In the genomic region with DNA sequence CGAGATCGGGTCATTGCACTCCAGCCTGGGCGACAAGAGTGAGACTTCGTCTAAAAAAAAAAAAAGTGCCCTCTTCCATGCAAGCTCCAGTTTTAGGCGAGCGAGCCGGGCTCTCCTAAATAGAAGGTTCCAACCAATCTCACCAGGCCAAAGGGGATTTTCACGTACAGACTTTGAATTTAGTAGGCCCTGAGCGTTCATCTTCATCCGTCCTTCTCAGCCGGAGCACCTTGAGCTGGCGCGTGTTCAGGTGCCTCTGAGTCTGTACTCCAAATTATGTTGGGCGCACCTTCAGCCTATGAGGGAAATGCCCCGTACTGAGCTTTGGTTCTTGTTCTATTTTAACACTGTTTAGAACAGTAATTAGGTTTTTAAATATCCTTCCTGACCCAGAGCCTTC, we compare ENCODE assay signal across 10 cellular contexts. TPM values are rescaled to one million over a fixed set of nuclear protein-coding genes. Genes with fewer than 3 reads are reported as not detected.
A peak's percentile ranks its signal among the peaks of the same experiment; 100 is the strongest.
DNase-seq lines count a peak whose midpoint lies in the region; ATAC-seq and TF ChIP-seq lines count a peak whose summit lies in the region.
"Had no signal": no experiment of that assay in that cellular context is flagged by ENCODE, and none has a peak within 500 bp of the region (broad histone marks: within the 10 kb centered on the region; RNA-seq: fewer than 3 reads in every experiment).

No MANE protein-coding gene starts in this region.

- POLR2A ChIA-PET in WTC11 (lab: Charles Lee), result interaction anchor here (1.3 to 1.7 kb wide), 3 partner anchors 14 to 133 kb away, joined by 8 to 16 read pairs (median 12); a partner anchor contains a TSS

- H3K27ac ChIP-seq in subcutaneous abdominal adipose tissue (ENCODE audit: low read depth, low read length), result peak overlapping the region; percentile 92

- ATAC-seq in WTC11, result no peak

- H3K27ac Mint-ChIP-seq in activated CD4-positive, alpha-beta T cell treated with anti-CD3 and anti-CD28 coated beads, Interleukin-2, amount 10 ng/mL, durations not matched to agents 24 days and 14 days, result peak overlapping the region; percentile 99
- no peak overlapping the region for H3K27ac Mint-ChIP-seq in WTC11
- peak overlapping the region; percentile 84 to 100 (median 94) for H3K27ac Mint-ChIP-seq in immature natural killer cell
- H3K27ac Mint-ChIP-seq: nephron progenitor cell had no signal

- peaks cover 0 to 38% (median 31%) of the 10 kb centered on the region in 5 donors for H3K4me1 ChIP-seq in subcutaneous abdominal adipose tissue (ENCODE audit: control insufficient read depth in 5 of 5, insufficient read depth in 5 of 5, low read length in 5 of 5)

- intact Hi-C loops in activated CD4-positive, alpha-beta T cell treated with anti-CD3 and anti-CD28 coated beads, Interleukin-2, amount 10 ng/mL, durations not matched to agents 24 days and 14 days (cut with micrococcal nuclease), result no loop called here

- H3K4me1 Mint-ChIP-seq in activated CD4-positive, alpha-beta T cell treated with anti-CD3 and anti-CD28 coated beads, Interleukin-2, amount 10 ng/mL, durations not matched to agents 24 days and 14 days, result peaks cover 65% of the 10 kb centered on the region
- H3K4me1 Mint-ChIP-seq in WTC11 (peaks cover 17% of the 10 kb centered on the region), immature natural killer cell (peaks cover 77 to 92% of the 10 kb centered on the region in 2 donors)

- H3K36me3 Mint-ChIP-seq in activated CD4-positive, alpha-beta T cell treated with anti-CD3 and anti-CD28 coated beads, Interleukin-2, amount 10 ng/mL, durations not matched to agents 24 days and 14 days (ENCODE audit: low read depth), result peaks cover 79% of the 10 kb centered on the region
- peaks cover 19% of the 10 kb centered on the region for H3K36me3 Mint-ChIP-seq in WTC11
- peaks cover 22 to 53% (median 44%) of the 10 kb centered on the region in 3 donors for H3K36me3 Mint-ChIP-seq in immature natural killer cell

- H3K4me3 Mint-ChIP-seq in activated CD4-positive, alpha-beta T cell treated with anti-CD3 and anti-CD28 coated beads, Interleukin-2, amount 10 ng/mL, durations not matched to agents 24 days and 14 days, result no peak overlapping the region
- H3K4me3 Mint-ChIP-seq in WTC11 (no peak overlapping the region), immature natural killer cell (no peak overlapping the region)

- no peak overlapping the region for H3K4me3 ChIP-seq in subcutaneous abdominal adipose tissue (ENCODE audit: low read depth in 1 of 5, low read length in 5 of 5)

- H3K9me3 Mint-ChIP-seq in activated CD4-positive, alpha-beta T cell treated with anti-CD3 and anti-CD28 coated beads, Interleukin-2, amount 10 ng/mL, durations not matched to agents 24 days and 14 days, result no peaks in the 10 kb centered on the region
- H3K9me3 Mint-ChIP-seq in WTC11, result no peaks in the 10 kb centered on the region
- H3K9me3 Mint-ChIP-seq in immature natural killer cell, result no peaks in the 10 kb centered on the region

- H3K27me3 Mint-ChIP-seq in activated CD4-positive, alpha-beta T cell treated with anti-CD3 and anti-CD28 coated beads, Interleukin-2, amount 10 ng/mL, durations not matched to agents 24 days and 14 days, result no peaks in the 10 kb centered on the region
- H3K27me3 Mint-ChIP-seq in WTC11 (ENCODE audit: low read depth) (peaks cover 65% of the 10 kb centered on the region), immature natural killer cell (ENCODE audit: low read depth in 3 of 3) (peaks cover 10 to 19% (median 15%) of the 10 kb centered on the region in 3 donors)

- H3K27me3 ChIP-seq in subcutaneous abdominal adipose tissue (ENCODE audit: control insufficient read depth in 5 of 5, insufficient read depth in 4 of 5, low read length in 5 of 5), result no peaks in the 10 kb centered on the region

- peaks cover 4 to 46% (median 25%) of the 10 kb centered on the region in 5 donors for H3K36me3 ChIP-seq in subcutaneous abdominal adipose tissue (ENCODE audit: control insufficient read depth in 5 of 5, insufficient read depth in 5 of 5, low read length in 5 of 5)
- H3K36me3 ChIP-seq: WERI-Rb-1 had no signal

- peak; percentile 58 for DNase-seq in activated CD4-positive, alpha-beta T cell treated with anti-CD3 and anti-CD28 coated beads, Interleukin-2, amount 10 ng/mL, durations not matched to agents 24 days and 14 days
- no peak for DNase-seq in activated CD4-positive, alpha-beta T cell treated with anti-CD3 and anti-CD28 coated beads for 1 hour
- DNase-seq in WTC11 (ENCODE audit: low spot score) (no peak), immature natural killer cell (no peak), NCI-H1694 (lab: John Stamatoyannopoulos, UW) (no peak), EL (no peak)
- no peak for DNase-seq in central memory CD4-positive, alpha-beta T cell

- no peak overlapping the region for H3K9ac ChIP-seq in subcutaneous abdominal adipose tissue (ENCODE audit: low read length in 5 of 5)

- no peak for TF ChIP-seq CTCF in WTC11 (IDR thresholded peaks at IDR 0.05)

- CTCF ChIA-PET in WTC11 (lab: Charles Lee), result interaction anchor here (1.1 to 3.9 kb wide), 12 partner anchors 12 to 145 kb away, joined by 3 to 291 read pairs (median 16); a partner anchor contains a TSS

- no peaks in the 10 kb centered on the region for H3K9me3 ChIP-seq in subcutaneous abdominal adipose tissue (ENCODE audit: control insufficient read depth in 5 of 5, low read length in 5 of 5)

TF ChIP-seq in WTC11, 78 proteins besides CTCF, POLR2A, EP300 and RAD21:
- TF ChIP-seq FOXP1 (CRISPR knock-in tag; IDR thresholded peaks at IDR 0.05; ENCODE audit: borderline replicate concordance) (no peak), ATF1 (CRISPR knock-in tag; IDR thresholded peaks at IDR 0.05) (no peak), JUN (CRISPR knock-in tag; IDR thresholded peaks at IDR 0.05) (no peak)
- TF ChIP-seq, protein P1, sequence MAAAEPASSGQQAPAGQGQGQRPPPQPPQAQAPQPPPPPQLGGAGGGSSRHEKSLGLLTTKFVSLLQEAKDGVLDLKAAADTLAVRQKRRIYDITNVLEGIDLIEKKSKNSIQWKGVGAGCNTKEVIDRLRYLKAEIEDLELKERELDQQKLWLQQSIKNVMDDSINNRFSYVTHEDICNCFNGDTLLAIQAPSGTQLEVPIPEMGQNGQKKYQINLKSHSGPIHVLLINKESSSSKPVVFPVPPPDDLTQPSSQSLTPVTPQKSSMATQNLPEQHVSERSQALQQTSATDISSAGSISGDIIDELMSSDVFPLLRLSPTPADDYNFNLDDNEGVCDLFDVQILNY (CRISPR knock-in tag; IDR thresholded peaks at IDR 0.05), result 0 out of 2 replicates have a peak, but pooled peaks have one; percentile 6
- TF ChIP-seq, protein P2, sequence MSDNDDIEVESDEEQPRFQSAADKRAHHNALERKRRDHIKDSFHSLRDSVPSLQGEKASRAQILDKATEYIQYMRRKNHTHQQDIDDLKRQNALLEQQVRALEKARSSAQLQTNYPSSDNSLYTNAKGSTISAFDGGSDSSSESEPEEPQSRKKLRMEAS (CRISPR knock-in tag; IDR thresholded peaks at IDR 0.05), result no peak

RNA-seq across cellular contexts. Expression of a gene that starts 0.8 kb away (rescaled TPM):
- total RNA-seq in activated CD4-positive, alpha-beta T cell treated with anti-CD3 and anti-CD28 coated beads, Interleukin-2, amount 10 ng/mL, durations not matched to agents 24 days and 14 days, result 152 and 163 TPM in 2 replicates
- 14.7 to 23.0 TPM (median 16.5 TPM) in 3 replicates for total RNA-seq in WTC11 (2021)
- 10 to 100 TPM; 16.9 to 67.6 (median 30.4) TPM for polyA plus RNA-seq in immature natural killer cell

RNA-seq across cellular contexts. Expression of a gene that starts 4.5 kb away (rescaled TPM):
- 342 and 353 TPM in 2 replicates for total RNA-seq in activated CD4-positive, alpha-beta T cell treated with anti-CD3 and anti-CD28 coated beads, Interleukin-2, amount 10 ng/mL, durations not matched to agents 24 days and 14 days
- total RNA-seq in WTC11 (2021), result 13.8 to 22.0 TPM (median 19.4 TPM) in 3 replicates
- polyA plus RNA-seq in immature natural killer cell, result 100 to 1,000 TPM; 495 to 696 (median 528) TPM

RNA-seq across cellular contexts. Expression of a gene that starts 14.1 kb away (rescaled TPM):
- total RNA-seq in activated CD4-positive, alpha-beta T cell treated with anti-CD3 and anti-CD28 coated beads, Interleukin-2, amount 10 ng/mL, durations not matched to agents 24 days and 14 days, result 275 and 283 TPM in 2 replicates
- 13.6 to 15.9 TPM (median 15.7 TPM) in 3 replicates for total RNA-seq in WTC11 (2021)
- polyA plus RNA-seq in immature natural killer cell, result 100 to 1,000 TPM; 310 to 465 (median 439) TPM

RNA-seq across cellular contexts. Expression of a gene that starts 14.6 kb away (rescaled TPM):
- 249 and 257 TPM in 2 replicates for total RNA-seq in activated CD4-positive, alpha-beta T cell treated with anti-CD3 and anti-CD28 coated beads, Interleukin-2, amount 10 ng/mL, durations not matched to agents 24 days and 14 days
- total RNA-seq in WTC11 (2021), result 1.8 to 4.3 TPM (median 4.0 TPM) in 3 replicates
- polyA plus RNA-seq in immature natural killer cell, result 1,000 to 10,000 TPM in 1 of 3 donors, 100 to 1,000 TPM in 2; 694 to 1,190 (median 822) TPM

RNA-seq across cellular contexts. Expression of a gene that starts 22.6 kb away (rescaled TPM):
- total RNA-seq in activated CD4-positive, alpha-beta T cell treated with anti-CD3 and anti-CD28 coated beads, Interleukin-2, amount 10 ng/mL, durations not matched to agents 24 days and 14 days, result 2.8 and 4.2 TPM in 2 replicates
- 0.15 to 0.55 TPM (median 0.46 TPM) in 3 replicates for total RNA-seq in WTC11 (2021)
- polyA plus RNA-seq in immature natural killer cell, result 1 to 10 TPM in 2 of 3 donors, under 1 TPM in 1; 0.45 to 6.6 (median 4.8) TPM

Comparison
In these comparisons a context has a peak if more than half of its experiments do, and no peak if none do; other contexts are left out.
1. RNA of a gene that starts 4.5 kb away (total RNA-seq): 342 to 353 TPM in activated CD4-positive, alpha-beta T cell treated with anti-CD3 and anti-CD28 coated beads, Interleukin-2, amount 10 ng/mL, durations not matched to agents 24 days and 14 days; 13.8 to 22.0 TPM in WTC11; every median in the first group is over 10 times any median in the second.
2. RNA of a gene that starts 14.1 kb away (total RNA-seq): 275 to 283 TPM in activated CD4-positive, alpha-beta T cell treated with anti-CD3 and anti-CD28 coated beads, Interleukin-2, amount 10 ng/mL, durations not matched to agents 24 days and 14 days; 13.6 to 15.9 TPM in WTC11; every median in the first group is over 10 times any median in the second.